29 cellular contexts compared by ENCODE assay signal in the genomic region with DNA sequence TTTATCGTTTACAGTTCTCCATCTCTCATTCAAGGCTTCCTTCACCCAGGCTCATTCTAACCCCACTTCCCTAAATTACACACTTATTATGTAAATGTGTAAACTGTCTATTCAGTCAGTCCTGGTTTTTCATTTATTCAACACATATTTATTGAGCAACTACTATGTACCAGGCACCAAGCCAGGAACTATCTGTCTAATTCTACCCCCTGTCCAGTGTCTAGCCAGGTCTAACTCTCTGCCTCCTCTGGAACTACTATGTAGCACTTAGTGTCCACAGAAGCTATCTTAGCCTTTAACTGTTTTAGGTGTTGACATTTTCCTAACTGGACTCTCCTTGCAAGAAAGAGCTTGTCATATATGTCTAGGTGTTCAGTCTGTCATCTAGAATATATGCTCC.
"Had no signal": no experiment of that assay in that cellular context is flagged by ENCODE, and none has a peak within 500 bp of the region (broad histone marks: within the 10 kb centered on the region; RNA-seq: fewer than 3 reads in every experiment).

No MANE protein-coding gene starts in this region.

- H3K9me3 ChIP-seq: colonic mucosa had no signal

- H3K4me1 ChIP-seq: colonic mucosa had no signal

- DNase-seq: activated CD4-positive, alpha-beta memory T cell treated with anti-CD3 and anti-CD28 coated beads for 36 hours; activated CD4-positive, alpha-beta T cell treated with anti-CD3 and anti-CD28 coated beads, Interleukin-2, amount 50 U/mL, for 1 hour; activated CD8-positive, alpha-beta memory T cell treated with anti-CD3 and anti-CD28 coated beads, Interleukin-2, amount 10 ng/mL, durations not matched to agents 7 days and 5 days; activated CD8-positive, alpha-beta memory T cell treated with anti-CD3 and anti-CD28 coated beads, Interleukin-2, amount 50 U/mL, for 48 hours; activated effector memory CD4-positive, alpha-beta T cell treated with Interleukin-2 at 50 U/mL for 16 hours; activated naive CD4-positive, alpha-beta T cell treated with anti-CD3 and anti-CD28 coated beads, Interleukin-2, amount 10 ng/mL, durations not matched to agents 7 days and 5 days; activated naive CD8-positive, alpha-beta T cell treated with anti-CD3 and anti-CD28 coated beads, Interleukin-2, amount 50 U/mL, for 24 hours; activated T-cell treated with anti-CD3 and anti-CD28 coated beads, Interleukin-2, amount 50 U/mL, for 48 hours; amniotic stem cell; aorta; brain microvascular endothelial cell; central memory CD4-positive, alpha-beta T cell; colonic mucosa; MM.1S; NCI-H1048; NCI-H1105 treated with DMSO at 0.1 percent for 48 hours; NCI-H1436; NCI-H1694 treated with DMSO at 0.1 percent for 48 hours; NCI-H2029; NCI-H2171; NCI-H510A; NCI-H526; NCI-H748 treated with DMSO at 0.1 percent for 48 hours; NK-92 treated with Interleukin-12 subunit alpha and Interleukin-12 subunit beta, amount 100 ng/mL, for 24 hours; RPMI8226; SHP77 treated with DMSO at 0.1 percent for 48 hours; T1000 had no signal

- H3K36me3 Mint-ChIP-seq: activated CD4-positive, alpha-beta memory T cell treated with anti-CD3 and anti-CD28 coated beads for 36 hours; activated CD8-positive, alpha-beta memory T cell treated with anti-CD3 and anti-CD28 coated beads, Interleukin-2, amount 10 ng/mL, durations not matched to agents 7 days and 5 days; activated naive CD4-positive, alpha-beta T cell treated with anti-CD3 and anti-CD28 coated beads, Interleukin-2, amount 10 ng/mL, durations not matched to agents 7 days and 5 days; activated naive CD8-positive, alpha-beta T cell had no signal

- H3K4me1 Mint-ChIP-seq: activated CD8-positive, alpha-beta memory T cell treated with anti-CD3 and anti-CD28 coated beads, Interleukin-2, amount 10 ng/mL, durations not matched to agents 7 days and 5 days; activated naive CD4-positive, alpha-beta T cell treated with anti-CD3 and anti-CD28 coated beads, Interleukin-2, amount 10 ng/mL, durations not matched to agents 7 days and 5 days; activated naive CD8-positive, alpha-beta T cell treated with anti-CD3 and anti-CD28 coated beads, Interleukin-2, amount 50 U/mL, for 24 hours had no signal

- H3K27ac Mint-ChIP-seq: activated CD4-positive, alpha-beta memory T cell treated with anti-CD3 and anti-CD28 coated beads for 36 hours; activated CD8-positive, alpha-beta memory T cell treated with anti-CD3 and anti-CD28 coated beads, Interleukin-2, amount 10 ng/mL, durations not matched to agents 7 days and 5 days; activated naive CD4-positive, alpha-beta T cell treated with anti-CD3 and anti-CD28 coated beads, Interleukin-2, amount 10 ng/mL, durations not matched to agents 7 days and 5 days; activated naive CD8-positive, alpha-beta T cell; activated naive CD8-positive, alpha-beta T cell treated with anti-CD3 and anti-CD28 coated beads, Interleukin-2, amount 50 U/mL, for 24 hours had no signal

- ATAC-seq: activated CD8-positive, alpha-beta memory T cell treated with anti-CD3 and anti-CD28 coated beads, Interleukin-2, amount 10 ng/mL, durations not matched to agents 7 days and 5 days; activated naive CD8-positive, alpha-beta T cell treated with anti-CD3 and anti-CD28 coated beads, Interleukin-2, amount 50 U/mL, for 24 hours; Panc1 had no signal

- H3K27me3 ChIP-seq: brain microvascular endothelial cell, colonic mucosa had no signal

- H3K36me3 ChIP-seq: brain microvascular endothelial cell, colonic mucosa had no signal

- H3K4me3 ChIP-seq: colonic mucosa had no signal

- H3K9me3 Mint-ChIP-seq: activated CD4-positive, alpha-beta memory T cell treated with anti-CD3 and anti-CD28 coated beads for 36 hours; activated naive CD4-positive, alpha-beta T cell treated with anti-CD3 and anti-CD28 coated beads, Interleukin-2, amount 10 ng/mL, durations not matched to agents 7 days and 5 days; activated naive CD8-positive, alpha-beta T cell treated with anti-CD3 and anti-CD28 coated beads, Interleukin-2, amount 50 U/mL, for 24 hours had no signal

- H3K4me3 Mint-ChIP-seq: activated CD4-positive, alpha-beta memory T cell treated with anti-CD3 and anti-CD28 coated beads for 36 hours; activated CD8-positive, alpha-beta memory T cell treated with anti-CD3 and anti-CD28 coated beads, Interleukin-2, amount 10 ng/mL, durations not matched to agents 7 days and 5 days; activated naive CD4-positive, alpha-beta T cell treated with anti-CD3 and anti-CD28 coated beads, Interleukin-2, amount 10 ng/mL, durations not matched to agents 7 days and 5 days; activated naive CD8-positive, alpha-beta T cell; activated naive CD8-positive, alpha-beta T cell treated with anti-CD3 and anti-CD28 coated beads, Interleukin-2, amount 50 U/mL, for 24 hours had no signal
